ENCODE assay signal across 17 cellular contexts in the genomic region with DNA sequence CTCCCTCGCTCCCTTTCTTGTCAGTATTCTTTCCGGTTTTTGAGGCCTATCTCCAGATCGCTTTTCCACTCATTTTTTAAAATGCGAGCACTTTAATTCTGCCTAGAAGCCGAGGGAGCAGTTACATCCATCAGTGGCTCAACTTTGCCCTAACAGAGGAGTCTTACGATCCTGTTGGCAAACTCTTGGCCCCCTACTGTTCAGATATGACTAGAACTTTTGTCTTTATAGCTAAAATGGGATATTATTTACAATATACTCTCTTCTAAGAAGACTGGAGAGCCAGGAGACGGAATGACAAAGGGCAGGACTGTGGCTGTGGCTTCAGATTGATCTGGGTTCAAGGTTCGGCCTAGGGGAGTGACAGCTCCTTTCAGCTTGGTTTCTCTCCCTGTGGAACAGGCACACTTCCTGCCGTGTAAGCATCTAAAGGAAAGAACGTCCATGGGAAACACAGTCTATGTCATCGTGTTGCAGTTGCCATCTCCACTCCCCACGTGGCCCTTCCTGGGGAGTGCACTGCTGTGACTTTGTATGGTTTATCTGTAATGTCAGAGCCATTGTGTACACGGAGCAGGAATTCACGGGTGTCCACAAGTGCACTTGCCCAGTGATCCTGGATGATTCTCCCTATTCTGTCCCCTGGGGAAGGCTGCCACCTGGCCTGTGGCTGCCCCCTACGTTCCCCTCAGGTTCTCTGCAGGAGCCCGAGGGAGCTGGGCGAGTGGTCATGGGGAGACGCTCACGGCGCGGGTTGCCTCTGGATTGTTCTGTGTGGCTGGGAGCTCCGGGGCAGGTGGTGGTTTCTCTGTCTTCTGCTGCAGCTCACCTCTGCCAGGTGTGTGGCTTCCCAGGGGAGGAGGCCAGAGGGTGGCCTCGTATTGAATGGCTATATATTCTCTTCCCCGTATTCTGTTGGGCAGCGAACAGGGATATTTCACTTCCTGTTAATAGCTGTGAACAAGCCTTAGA.
A peak's percentile ranks its signal among the peaks of the same experiment; 100 is the strongest.
DNase-seq lines count a peak whose midpoint lies in the region; ATAC-seq and TF ChIP-seq lines count a peak whose summit lies in the region.
"Had no signal": no experiment of that assay in that cellular context is flagged by ENCODE, and none has a peak within 500 bp of the region (broad histone marks: within the 10 kb centered on the region; RNA-seq: fewer than 3 reads in every experiment).

No MANE protein-coding gene starts in this region.

- no peaks in the 10 kb centered on the region for H3K36me3 ChIP-seq in osteoblast (ENCODE audit: insufficient read depth, low read length)
- H3K36me3 ChIP-seq: transverse colon had no signal

- no peak overlapping the region for H3K4me3 ChIP-seq in HFF-Myc (replicated peaks; ENCODE audit: low read depth, low read length)
- no peak overlapping the region for H3K4me3 ChIP-seq in osteoblast (ENCODE audit: insufficient read depth, low read length)
- H3K4me3 ChIP-seq: ascending aorta, K562, transverse colon had no signal

- H3K27me3 ChIP-seq in osteoblast (ENCODE audit: insufficient read depth, low read length) = peaks cover 4% of the 10 kb centered on the region
- H3K27me3 ChIP-seq: ascending aorta, transverse colon had no signal

- peak overlapping the region; percentile 31 for H3K4me3 Mint-ChIP-seq in T-helper 17 cell
- H3K4me3 Mint-ChIP-seq: activated CD8-positive, alpha-beta T cell treated with anti-CD3 and anti-CD28 coated beads, Interleukin-2, amount 10 ng/mL, durations not matched to agents 7 days and 5 days; CD8-positive, alpha-beta memory T cell; stimulated activated effector memory CD8-positive, alpha-beta T cell treated with anti-CD3 and anti-CD28 coated beads, Interleukin-12 subunit alpha, Interleukin-12 subunit beta, amount 100 ng/mL, for 72 hours had no signal

- H3K4me1 Mint-ChIP-seq in T-helper 17 cell = peaks cover 47% of the 10 kb centered on the region

- DNase-seq in NCI-H510A treated with DMSO at 0.1 percent for 48 hours (lab: John Stamatoyannopoulos, UW) = peak; percentile 43
- no peak for DNase-seq in NCI-H510A (lab: John Stamatoyannopoulos, UW)
- DNase-seq in HFF-Myc (ENCODE audit: extremely low read depth, low read depth) = no peak
- DNase-seq in T-helper 17 cell = no peak
- no peak for DNase-seq in osteoblast (ENCODE audit: insufficient read length, low spot score, missing footprints)
- DNase-seq in NK-92 (lab: John Stamatoyannopoulos, UW; ENCODE audit: unreplicated experiment) = no peak
- DNase-seq: activated CD8-positive, alpha-beta T cell treated with anti-CD3 and anti-CD28 coated beads, Interleukin-2, amount 10 ng/mL, durations not matched to agents 7 days and 5 days; CD8-positive, alpha-beta memory T cell; left ventricle myocardium superior; NCI-H226; transverse colon had no signal

- peak overlapping the region; percentile 98 for H3K27ac Mint-ChIP-seq in T-helper 17 cell
- H3K27ac Mint-ChIP-seq: activated T-helper 2 cell treated with anti-CD3 and anti-CD28 coated beads, Interferon-gamma antibody, Interleukin-2, Interleukin-4, amounts not matched to agents 10 μg/mL and 5 μg/mL and 100 μg/mL, durations not matched to agents 14 hours and 24 hours and 36 hours; stimulated activated effector memory CD8-positive, alpha-beta T cell treated with anti-CD3 and anti-CD28 coated beads, Interleukin-12 subunit alpha, Interleukin-12 subunit beta, amount 100 ng/mL, for 72 hours had no signal

- no peak overlapping the region for H3K4me2 ChIP-seq in osteoblast (ENCODE audit: insufficient read depth, low read length)

- ATAC-seq in T-helper 17 cell = no peak
- no peak for ATAC-seq in HG02798 (IDR thresholded peaks at IDR 0.05; ENCODE audit: poor library complexity, unreplicated experiment)
- ATAC-seq in GM19395 (IDR thresholded peaks at IDR 0.05; ENCODE audit: unreplicated experiment) = no peak
- ATAC-seq: activated CD8-positive, alpha-beta T cell treated with anti-CD3 and anti-CD28 coated beads, Interleukin-2, amount 10 ng/mL, durations not matched to agents 7 days and 5 days; K562; left ventricle myocardium superior; stimulated activated effector memory CD8-positive, alpha-beta T cell treated with anti-CD3 and anti-CD28 coated beads, Interleukin-12 subunit alpha, Interleukin-12 subunit beta, amount 100 ng/mL, for 72 hours had no signal

- H4K20me1 ChIP-seq in osteoblast (ENCODE audit: insufficient read depth, low read length) = no peaks in the 10 kb centered on the region

- peaks cover 3% of the 10 kb centered on the region for H3K4me1 ChIP-seq in osteoblast (ENCODE audit: insufficient read depth, low read length)
- H3K4me1 ChIP-seq: transverse colon had no signal

- H3K79me2 ChIP-seq in osteoblast (ENCODE audit: insufficient read depth, low read length) = no peaks in the 10 kb centered on the region

- H3K9me3 ChIP-seq in T-helper 17 cell (ENCODE audit: control insufficient read depth, low read length, poor library complexity, severe bottlenecking) = no peaks in the 10 kb centered on the region
- H3K9me3 ChIP-seq in osteoblast (ENCODE audit: low read depth, low read length) = no peaks in the 10 kb centered on the region
- H3K9me3 ChIP-seq: ascending aorta, transverse colon had no signal

- no peak overlapping the region for H3K27ac ChIP-seq in osteoblast (ENCODE audit: low read depth, low read length)
- H3K27ac ChIP-seq: transverse colon had no signal

- no peak overlapping the region for H2AFZ ChIP-seq in osteoblast (ENCODE audit: low read length)

- no peaks in the 10 kb centered on the region for H3K27me3 Mint-ChIP-seq in T-helper 17 cell
- H3K27me3 Mint-ChIP-seq: CD8-positive, alpha-beta memory T cell had no signal

- peaks cover 6% of the 10 kb centered on the region for H3K36me3 Mint-ChIP-seq in T-helper 17 cell (ENCODE audit: low read depth)
- H3K36me3 Mint-ChIP-seq: CD8-positive, alpha-beta memory T cell; stimulated activated effector memory CD8-positive, alpha-beta T cell treated with anti-CD3 and anti-CD28 coated beads, Interleukin-12 subunit alpha, Interleukin-12 subunit beta, amount 100 ng/mL, for 72 hours had no signal

- TF ChIP-seq CTCF in HFF-Myc (IDR thresholded peaks at IDR 0.05; ENCODE audit: low read depth, low read length, missing control alignments) = peak; percentile 16
- peak; percentile 17 for TF ChIP-seq CTCF in osteoblast (IDR thresholded peaks at IDR 0.05; ENCODE audit: extremely low read depth, low read depth, low read length)
